In genomic region chr1:27772071-27772470, GRCh38 we compare ENCODE assay signal across 8 cellular contexts. TPM values are rescaled to one million over a fixed set of nuclear protein-coding genes. Genes with fewer than 3 reads are reported as not detected.
DNase-seq lines count a peak whose midpoint lies in the region; ATAC-seq and TF ChIP-seq lines count a peak whose summit lies in the region.

No MANE protein-coding gene starts in this region.

- H3K27me3 Mint-ChIP-seq in HFFc6 (ENCODE audit: insufficient read depth) = no peaks in the 10 kb centered on the region; the same call in 1 of the 2 replicates
- H3K27me3 Mint-ChIP-seq in WTC11 (ENCODE audit: low read depth) = no peaks in the 10 kb centered on the region
- H3K27me3 Mint-ChIP-seq in stimulated activated memory B cell treated with anti-CD40 and anti-IgM and Interleukin-4, amounts not matched to agents 10 μg/mL and 1 μg/mL and 100 μg/mL, for 72 hours = no peaks in the 10 kb centered on the region

- POLR2A ChIA-PET in WTC11 (lab: Charles Lee) = interaction anchor here (2.2 kb wide), 1 partner anchor 47 kb away, joined by 20 read pairs; the partner anchor contains the start of gene FAM76A

- CTCF ChIA-PET in WTC11 (lab: Charles Lee) = interaction anchor here (0.8 to 2.2 kb wide), 6 partner anchors 103 to 376 kb away, joined by 3 to 28 read pairs (median 6); no protein-coding TSS in a partner anchor

- DNase-seq in HFFc6 = no peak
- DNase-seq in WTC11 (ENCODE audit: low spot score) = no peak
- no peak for DNase-seq in NCI-H524 treated with DMSO at 0.1 percent for 48 hours (lab: John Stamatoyannopoulos, UW)
- no peak for DNase-seq in effector CD4-positive, alpha-beta T cell
- DNase-seq in NCI-H187 (lab: John Stamatoyannopoulos, UW) = no peak

- H3K9me3 Mint-ChIP-seq in HFFc6 (no peaks in the 10 kb centered on the region), WTC11 (no peaks in the 10 kb centered on the region)
- H3K9me3 Mint-ChIP-seq in stimulated activated memory B cell treated with anti-CD40 and anti-IgM and Interleukin-4, amounts not matched to agents 10 μg/mL and 1 μg/mL and 100 μg/mL, for 72 hours = no peaks in the 10 kb centered on the region

- H3K4me1 Mint-ChIP-seq in HFFc6 (ENCODE audit: low read depth) = peaks cover 31% of the 10 kb centered on the region
- peaks cover 12% of the 10 kb centered on the region for H3K4me1 Mint-ChIP-seq in WTC11
- H3K4me1 Mint-ChIP-seq in stimulated activated memory B cell treated with anti-CD40 and anti-IgM and Interleukin-4, amounts not matched to agents 10 μg/mL and 1 μg/mL and 100 μg/mL, for 72 hours = peaks cover 20% of the 10 kb centered on the region

- peak overlapping the region; percentile 84 for H3K4me3 ChIP-seq in iPS-11a (ENCODE audit: low read depth, low read length)

- no peak for TF ChIP-seq CTCF in HFFc6 (IDR thresholded peaks at IDR 0.05)
- TF ChIP-seq CTCF in WTC11 (IDR thresholded peaks at IDR 0.05) = no peak

- no peak for ATAC-seq in WTC11
- no peak for ATAC-seq in stimulated activated memory B cell treated with anti-CD40 and anti-IgM and Interleukin-4, amounts not matched to agents 10 μg/mL and 1 μg/mL and 100 μg/mL, for 72 hours
- no peak for ATAC-seq in HG02970 (IDR thresholded peaks at IDR 0.05; ENCODE audit: low FRiP score, unreplicated experiment)

- H3K4me3 Mint-ChIP-seq in HFFc6 (peak overlapping the region; percentile 99), WTC11 (peak overlapping the region; percentile 79)
- peak overlapping the region; percentile 90 for H3K4me3 Mint-ChIP-seq in stimulated activated memory B cell treated with anti-CD40 and anti-IgM and Interleukin-4, amounts not matched to agents 10 μg/mL and 1 μg/mL and 100 μg/mL, for 72 hours

- peaks cover 5% of the 10 kb centered on the region for H3K36me3 Mint-ChIP-seq in HFFc6 (ENCODE audit: low read depth)
- no peaks in the 10 kb centered on the region for H3K36me3 Mint-ChIP-seq in WTC11
- H3K36me3 Mint-ChIP-seq in stimulated activated memory B cell treated with anti-CD40 and anti-IgM and Interleukin-4, amounts not matched to agents 10 μg/mL and 1 μg/mL and 100 μg/mL, for 72 hours = peaks cover 11% of the 10 kb centered on the region

- H3K27ac Mint-ChIP-seq in HFFc6 (peak overlapping the region; percentile 91), WTC11 (peak overlapping the region; percentile 65; the same call in 1 of the 2 replicates)
- peak overlapping the region; percentile 93 for H3K27ac Mint-ChIP-seq in stimulated activated memory B cell treated with anti-CD40 and anti-IgM and Interleukin-4, amounts not matched to agents 10 μg/mL and 1 μg/mL and 100 μg/mL, for 72 hours

TF ChIP-seq in WTC11, 78 proteins besides CTCF, POLR2A, EP300 and RAD21 (continues in another document):
- TF ChIP-seq HMGA2 (CRISPR knock-in tag; IDR thresholded peaks at IDR 0.05) (no peak), ATF3 (CRISPR knock-in tag; conservative IDR thresholded peaks at IDR 0.05) (no peak), GABPB1 (CRISPR knock-in tag; IDR thresholded peaks at IDR 0.05) (no peak), TCF7 (CRISPR knock-in tag; IDR thresholded peaks at IDR 0.05; ENCODE audit: low read depth) (no peak), NR1H2 (CRISPR knock-in tag; IDR thresholded peaks at IDR 0.05) (no peak), HMGXB4 (CRISPR knock-in tag; IDR thresholded peaks at IDR 0.05) (no peak), ZMAT4 (CRISPR knock-in tag; IDR thresholded peaks at IDR 0.05) (no peak), MLX (CRISPR knock-in tag; IDR thresholded peaks at IDR 0.05) (no peak), SMAD4 (CRISPR knock-in tag; IDR thresholded peaks at IDR 0.05) (no peak), ZSCAN18 (CRISPR knock-in tag; IDR thresholded peaks at IDR 0.05) (no peak), IRF2 (CRISPR knock-in tag; IDR thresholded peaks at IDR 0.05; ENCODE audit: borderline replicate concordance, low read depth) (no peak), SOX15 (CRISPR knock-in tag; IDR thresholded peaks at IDR 0.05) (no peak), ZBTB43 (CRISPR knock-in tag; IDR thresholded peaks at IDR 0.05) (no peak), TEAD1 (CRISPR knock-in tag; IDR thresholded peaks at IDR 0.05) (no peak), MAX (CRISPR knock-in tag; IDR thresholded peaks at IDR 0.05) (no peak)

RNA-seq across cellular contexts. Expression of gene STX12, which starts 0.9 kb away (rescaled TPM):
- 10 to 100 TPM; 38.6 to 58.1 (median 46.2) TPM for total RNA-seq in HFFc6 (2021; fragmentation: NEBNext Ultra II Directional; extraction: Animal tissue kit (Norgen Biotek cat#: 25700))
- total RNA-seq in WTC11 (2021) = 10.1 to 10.8 TPM (median 10.3 TPM) in 3 replicates

RNA-seq across cellular contexts. Expression of gene FAM76A, which starts 46.3 kb away (rescaled TPM):
- total RNA-seq in HFFc6 (2021; fragmentation: NEBNext Ultra II Directional; extraction: Animal tissue kit (Norgen Biotek cat#: 25700)) = 1 to 10 TPM; 6.7 to 9.2 (median 7.8) TPM
- total RNA-seq in WTC11 (2021) = 12.5 to 14.5 TPM (median 12.8 TPM) in 3 replicates

RNA-seq across cellular contexts. Expression of gene PPP1R8, which starts 58.5 kb away (rescaled TPM):
- 10 to 100 TPM; 38.1 to 45.3 (median 39.1) TPM for total RNA-seq in HFFc6 (2021; fragmentation: NEBNext Ultra II Directional; extraction: Animal tissue kit (Norgen Biotek cat#: 25700))
- total RNA-seq in WTC11 (2021) = 39.5 to 43.0 TPM (median 41.9 TPM) in 3 replicates
